Comparison of ENCODE assay signal across 7 cellular contexts in the genomic region with DNA sequence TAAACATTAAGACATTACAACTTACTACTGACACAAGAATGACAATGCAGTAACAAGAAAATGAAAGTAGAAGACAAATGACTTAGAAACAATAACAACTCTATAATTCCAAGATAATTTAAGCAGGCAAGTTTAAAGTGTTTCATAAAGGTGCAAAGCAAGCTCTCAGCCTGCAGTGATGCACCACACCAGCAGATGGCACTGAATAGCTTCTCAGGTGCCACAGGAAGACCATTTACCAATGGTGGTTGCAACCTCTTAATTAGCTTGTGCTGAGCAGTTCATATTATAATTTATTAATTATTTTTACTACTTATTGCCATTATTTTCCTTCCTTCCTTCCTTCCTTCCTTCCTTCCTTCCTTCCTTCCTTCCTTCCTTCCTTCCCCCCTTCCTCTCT.
DNase-seq lines count a peak whose midpoint lies in the region; ATAC-seq and TF ChIP-seq lines count a peak whose summit lies in the region.

No MANE protein-coding gene starts in this region.

- H3K27me3 ChIP-seq in iPS DF 6.9 (ENCODE audit: control insufficient read depth, insufficient read depth, low read length): no peaks in the 10 kb centered on the region

- TF ChIP-seq CTCF in HEK293 (tag by site-specific recombination; IDR thresholded peaks at IDR 0.05): no peak

- H3K27ac ChIP-seq in HEK293 (ENCODE audit: extremely low read depth, low read depth, low read length) (no peak overlapping the region), iPS DF 6.9 (ENCODE audit: low read length) (no peak overlapping the region)

- H3K27me3 Mint-ChIP-seq in activated naive CD4-positive, alpha-beta T cell treated with anti-CD3 and anti-CD28 coated beads for 36 hours (ENCODE audit: low read depth): peaks cover 3% of the 10 kb centered on the region

- peak; percentile 49 for DNase-seq in Daoy (ENCODE audit: low read depth)
- peak; percentile 8 for DNase-seq in NCI-H226
- DNase-seq in activated naive CD4-positive, alpha-beta T cell treated with anti-CD3 and anti-CD28 coated beads for 36 hours: peak; percentile 60
- DNase-seq in iPS DF 6.9 (ENCODE audit: low read depth, low spot score): peak; percentile 7
- DNase-seq in stimulated activated CD4-positive, alpha-beta T cell treated with anti-CD3 and anti-CD28 coated beads, Interleukin-2, amount 100 ng/mL, for 48 hours: peak; percentile 12 to 23

- intact Hi-C loops in activated naive CD4-positive, alpha-beta T cell treated with anti-CD3 and anti-CD28 coated beads for 36 hours (cut with micrococcal nuclease): no loop called here

- H3K9me3 ChIP-seq in HEK293 (ENCODE audit: control insufficient read depth, insufficient read depth, low read depth, low read length): no peaks in the 10 kb centered on the region
- H3K9me3 ChIP-seq in iPS DF 6.9 (ENCODE audit: control insufficient read depth, insufficient read depth, low read length): no peaks in the 10 kb centered on the region

- no peaks in the 10 kb centered on the region for H3K4me1 Mint-ChIP-seq in activated naive CD4-positive, alpha-beta T cell treated with anti-CD3 and anti-CD28 coated beads for 36 hours (ENCODE audit: low read depth)

- no peaks in the 10 kb centered on the region for H3K4me1 ChIP-seq in HEK293 (ENCODE audit: control insufficient read depth, insufficient read depth, low read length)
- H3K4me1 ChIP-seq in iPS DF 6.9 (ENCODE audit: control insufficient read depth, insufficient read depth, low read length): no peaks in the 10 kb centered on the region

- no peaks in the 10 kb centered on the region for H3K36me3 ChIP-seq in HEK293 (ENCODE audit: control insufficient read depth in 2 of 2, insufficient read depth in 1 of 2, low read length in 2 of 2)
- H3K36me3 ChIP-seq in iPS DF 6.9 (ENCODE audit: control insufficient read depth, insufficient read depth, low read length): no peaks in the 10 kb centered on the region

- no peak overlapping the region for H3K4me3 ChIP-seq in HEK293 (ENCODE audit: low read depth, low read length)
- no peak overlapping the region for H3K4me3 ChIP-seq in iPS DF 6.9 (ENCODE audit: low read length)

- no peaks in the 10 kb centered on the region for H3K36me3 Mint-ChIP-seq in activated naive CD4-positive, alpha-beta T cell treated with anti-CD3 and anti-CD28 coated beads for 36 hours (ENCODE audit: low read depth)

- H3K27ac Mint-ChIP-seq in activated naive CD4-positive, alpha-beta T cell treated with anti-CD3 and anti-CD28 coated beads for 36 hours: no peak overlapping the region

- H3K4me3 Mint-ChIP-seq in activated naive CD4-positive, alpha-beta T cell treated with anti-CD3 and anti-CD28 coated beads for 36 hours: no peak overlapping the region

- ATAC-seq in GM19452 (IDR thresholded peaks at IDR 0.05; ENCODE audit: unreplicated experiment): no peak

- H3K9me3 Mint-ChIP-seq in activated naive CD4-positive, alpha-beta T cell treated with anti-CD3 and anti-CD28 coated beads for 36 hours: peaks cover 11% of the 10 kb centered on the region

- CTCF ChIA-PET in HEK293 (lab: Yijun Ruan, JAX): interaction anchor here (0.5 to 1.6 kb wide), 15 partner anchors 8 to 1951 kb away, joined by 3 to 6 read pairs (median 3); no protein-coding TSS in a partner anchor
- CTCF ChIA-PET in activated naive CD4-positive, alpha-beta T cell treated with anti-CD3 and anti-CD28 coated beads for 36 hours (lab: Charles Lee): interaction anchor here (0.7 to 1.0 kb wide), 5 partner anchors 12 to 1953 kb away, joined by 3 to 4 read pairs (median 3); no protein-coding TSS in a partner anchor

- POLR2A ChIA-PET in HEK293 (lab: Yijun Ruan, JAX): interaction anchor here (0.7 to 0.9 kb wide), 2 partner anchors 226 to 509 kb away, joined by 3 to 4 read pairs; no protein-coding TSS in a partner anchor

TF ChIP-seq in HEK293, 187 proteins besides CTCF, POLR2A, EP300 and RAD21:
- TF ChIP-seq SP3 (tag by site-specific recombination; IDR thresholded peaks at IDR 0.05): no peak
- TF ChIP-seq ZNF654 (tag by site-specific recombination; IDR thresholded peaks at IDR 0.05; ENCODE audit: low read depth): peak; percentile 53

Comparison
In these comparisons a context has a peak if more than half of its experiments do, and no peak if none do; other contexts are left out.
1. DNase-seq: peak in every context shown above with its lines; median percentile 60 in activated naive CD4-positive, alpha-beta T cell treated with anti-CD3 and anti-CD28 coated beads for 36 hours; 49 in Daoy; 18 in stimulated activated CD4-positive, alpha-beta T cell treated with anti-CD3 and anti-CD28 coated beads, Interleukin-2, amount 100 ng/mL, for 48 hours; 8 in NCI-H226; 7 in iPS DF 6.9.